Comparison of ENCODE assay signal across 18 cellular contexts in the genomic region with DNA sequence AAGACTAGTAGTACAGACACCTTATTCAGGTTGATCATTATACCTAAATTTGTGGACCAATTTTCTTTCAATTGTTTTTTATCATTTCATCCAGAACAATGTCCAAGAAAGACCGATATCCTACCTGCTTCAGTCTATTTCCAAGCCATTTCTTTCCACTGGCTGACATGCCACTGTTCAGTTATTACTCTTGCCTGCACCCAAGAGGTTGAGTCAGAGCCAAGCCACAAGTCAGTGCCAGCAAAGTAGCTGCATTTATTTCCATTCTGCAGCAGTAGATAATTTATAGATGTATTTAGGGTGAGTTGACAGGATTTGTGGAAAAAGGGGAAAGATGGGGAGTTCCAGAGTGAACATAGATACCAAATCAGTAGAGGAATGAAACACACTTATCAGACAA. TPM values are rescaled to one million over a fixed set of nuclear protein-coding genes. Genes with fewer than 3 reads are reported as not detected.
A peak's percentile ranks its signal among the peaks of the same experiment; 100 is the strongest.
DNase-seq lines count a peak whose midpoint lies in the region; ATAC-seq and TF ChIP-seq lines count a peak whose summit lies in the region.
"Had no signal": no experiment of that assay in that cellular context is flagged by ENCODE, and none has a peak within 500 bp of the region (broad histone marks: within the 10 kb centered on the region; RNA-seq: fewer than 3 reads in every experiment).

No MANE protein-coding gene starts in this region.

- H3K27ac Mint-ChIP-seq in stimulated activated naive CD8-positive, alpha-beta T cell treated with anti-CD3 and anti-CD28 coated beads, Interleukin-15, Interleukin-2, amounts not matched to agents 100 ng/mL and 50 ng/mL, for 24 hours = peak overlapping the region; percentile 37

- H3K79me2 ChIP-seq in hepatocyte = no peaks in the 10 kb centered on the region

- no peak overlapping the region for H3K4me3 ChIP-seq in hepatocyte

- no peak overlapping the region for H3K4me3 Mint-ChIP-seq in stimulated activated naive CD8-positive, alpha-beta T cell treated with anti-CD3 and anti-CD28 coated beads, Interleukin-15, Interleukin-2, amounts not matched to agents 100 ng/mL and 50 ng/mL, for 24 hours

- no peaks in the 10 kb centered on the region for H3K36me3 Mint-ChIP-seq in stimulated activated naive CD8-positive, alpha-beta T cell treated with anti-CD3 and anti-CD28 coated beads, Interleukin-15, Interleukin-2, amounts not matched to agents 100 ng/mL and 50 ng/mL, for 24 hours (ENCODE audit: low read depth)

- ATAC-seq in stimulated activated naive CD8-positive, alpha-beta T cell treated with anti-CD3 and anti-CD28 coated beads, Interleukin-15, Interleukin-2, amounts not matched to agents 100 U/mL and 50 U/mL, for 24 hours = no peak
- ATAC-seq in HG02642 (IDR thresholded peaks at IDR 0.05; ENCODE audit: poor library complexity, unreplicated experiment) = no peak
- ATAC-seq: PC-3 had no signal

- no peak overlapping the region for H2AFZ ChIP-seq in hepatocyte

- no peaks in the 10 kb centered on the region for H3K27me3 ChIP-seq in hepatocyte

- H4K20me1 ChIP-seq in hepatocyte (ENCODE audit: insufficient read depth, poor library complexity, severe bottlenecking) = no peaks in the 10 kb centered on the region

- no peaks in the 10 kb centered on the region for H3K9me2 ChIP-seq in hepatocyte (replicated peaks; ENCODE audit: insufficient read depth)

- 76% methylated on average over 1 of the region's 1 CpG for WGBS in hepatocyte (ENCODE audit: low lambda C conversion rate, missing lambda C conversion rate)

- no peak overlapping the region for H3K4me2 ChIP-seq in hepatocyte

- no peak overlapping the region for H3K27ac ChIP-seq in hepatocyte
- H3K27ac ChIP-seq: C4-2B, RWPE1 had no signal

- H3K9me3 ChIP-seq in hepatocyte (ENCODE audit: low read depth) = no peaks in the 10 kb centered on the region

- no peaks in the 10 kb centered on the region for H3K9me3 Mint-ChIP-seq in stimulated activated naive CD8-positive, alpha-beta T cell treated with anti-CD3 and anti-CD28 coated beads, Interleukin-15, Interleukin-2, amounts not matched to agents 100 ng/mL and 50 ng/mL, for 24 hours

- H3K36me3 ChIP-seq in hepatocyte (replicated peaks; ENCODE audit: insufficient read depth, low read depth) = no peaks in the 10 kb centered on the region

- no peaks in the 10 kb centered on the region for H3K4me1 Mint-ChIP-seq in stimulated activated naive CD8-positive, alpha-beta T cell treated with anti-CD3 and anti-CD28 coated beads, Interleukin-15, Interleukin-2, amounts not matched to agents 100 ng/mL and 50 ng/mL, for 24 hours (ENCODE audit: low read depth)

- no peak for DNase-seq in stimulated activated naive CD8-positive, alpha-beta T cell treated with anti-CD3 and anti-CD28 coated beads, Interleukin-15, Interleukin-2, amounts not matched to agents 100 U/mL and 50 U/mL, for 24 hours
- DNase-seq in OCI-M1 (lab: John Stamatoyannopoulos, UW) (peak; percentile 41), dedifferentiated amniotic fluid mesenchymal stem cell (ENCODE audit: extremely low spot score) (peak; percentile 16), hepatocyte (ENCODE audit: low spot score) (no peak), NCI-H2196 (lab: John Stamatoyannopoulos, UW; ENCODE audit: unreplicated experiment) (no peak)
- DNase-seq: AML-193, HCEC 1CT, MV-4-11, NCI-H1417, NCI-H187, NCI-H226, NCI-H524, NCI-H82 had no signal

- TF ChIP-seq CTCF in hepatocyte (IDR thresholded peaks at IDR 0.05; ENCODE audit: poor library complexity) = no peak

- no peaks in the 10 kb centered on the region for H3K4me1 ChIP-seq in hepatocyte (ENCODE audit: insufficient read depth)

- no peaks in the 10 kb centered on the region for H3K27me3 Mint-ChIP-seq in stimulated activated naive CD8-positive, alpha-beta T cell treated with anti-CD3 and anti-CD28 coated beads, Interleukin-15, Interleukin-2, amounts not matched to agents 100 ng/mL and 50 ng/mL, for 24 hours

RNA-seq across cellular contexts. Expression of gene SLC16A2, which starts 49.5 kb away (rescaled TPM):
- 11.2 and 13.8 TPM in 2 replicates for total RNA-seq in hepatocyte
- 7.7 and 8.1 TPM in 2 replicates for polyA plus RNA-seq in hepatocyte

Comparison
In these comparisons a context has a peak if more than half of its experiments do, and no peak if none do; other contexts are left out.
1. DNase-seq: peak in OCI-M1 (single experiment) and dedifferentiated amniotic fluid mesenchymal stem cell (single experiment); none in stimulated activated naive CD8-positive, alpha-beta T cell treated with anti-CD3 and anti-CD28 coated beads, Interleukin-15, Interleukin-2, amounts not matched to agents 100 U/mL and 50 U/mL, for 24 hours (single experiment), hepatocyte (single experiment) and NCI-H2196 (single experiment).